ENCODE assay signal across 19 cellular contexts in the genomic region with DNA sequence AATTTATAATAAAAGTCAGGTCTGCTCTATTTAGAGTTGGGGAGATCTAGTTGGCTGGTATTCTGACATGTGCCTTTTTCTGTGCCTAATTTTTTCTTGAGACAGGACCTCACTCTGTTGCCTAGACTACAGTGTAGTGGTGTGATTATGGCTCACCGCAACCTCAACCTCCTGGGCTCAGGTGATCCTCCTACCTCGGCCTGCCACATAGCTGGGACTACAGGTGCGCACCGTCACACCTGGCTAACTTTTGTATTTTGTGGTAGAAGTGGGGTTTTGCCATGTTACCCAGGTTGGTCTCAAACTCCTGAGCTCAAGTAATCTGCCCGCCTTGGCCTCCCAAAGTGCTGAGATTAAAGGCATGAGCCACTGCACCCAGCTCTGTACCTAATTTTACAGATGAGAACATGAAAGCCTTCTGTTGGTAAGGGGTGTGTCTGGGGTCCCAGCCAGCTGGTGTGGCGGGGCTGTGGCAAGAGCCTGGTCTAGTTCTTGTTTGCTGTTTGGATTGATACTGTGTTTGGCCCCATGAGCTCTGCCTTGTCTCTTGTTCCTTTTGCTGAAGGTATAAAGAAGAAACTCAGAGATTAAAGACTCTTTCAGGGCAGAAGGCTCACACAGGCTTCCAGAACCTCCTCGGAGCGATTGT. TPM values are rescaled to one million over a fixed set of nuclear protein-coding genes. Genes with fewer than 3 reads are reported as not detected.
DNase-seq lines count a peak whose midpoint lies in the region; ATAC-seq, FAIRE-seq and TF ChIP-seq lines count a peak whose summit lies in the region.
"Had no signal": no experiment of that assay in that cellular context is flagged by ENCODE, and none has a peak within 500 bp of the region (broad histone marks: within the 10 kb centered on the region; RNA-seq: fewer than 3 reads in every experiment).

No MANE protein-coding gene starts in this region.

- H3K36me3 Mint-ChIP-seq in natural killer cell treated with Interleukin-12 subunit alpha and Interleukin-12 subunit beta and Interleukin-15 and Interleukin-18, amount 100 ng/mL, for 72 hours = no peaks in the 10 kb centered on the region
- no peaks in the 10 kb centered on the region for H3K36me3 Mint-ChIP-seq in natural killer cell
- H3K36me3 Mint-ChIP-seq in brain = peaks cover 39% of the 10 kb centered on the region
- peaks cover 28% of the 10 kb centered on the region for H3K36me3 Mint-ChIP-seq in neural progenitor cell

- peak overlapping the region; percentile 26 for H3K4me3 Mint-ChIP-seq in natural killer cell treated with Interleukin-12 subunit alpha and Interleukin-12 subunit beta and Interleukin-15 and Interleukin-18, amount 100 ng/mL, for 72 hours
- H3K4me3 Mint-ChIP-seq in natural killer cell = no peak overlapping the region
- H3K4me3 Mint-ChIP-seq in brain = no peak overlapping the region
- no peak overlapping the region for H3K4me3 Mint-ChIP-seq in neural progenitor cell
- H3K4me3 Mint-ChIP-seq: stimulated activated naive B cell treated with anti-CD40 and anti-IgM and Interleukin-4, amounts not matched to agents 10 μg/mL and 1 μg/mL and 100 μg/mL, for 72 hours; T-cell had no signal

- no peak overlapping the region for H3K9ac ChIP-seq in neural progenitor cell

- peaks cover 20% of the 10 kb centered on the region for H4K20me1 ChIP-seq in neural progenitor cell (ENCODE audit: low read depth)

- H2AFZ ChIP-seq in neural progenitor cell (replicated peaks) = no peak overlapping the region

- peaks cover 3 to 8% of the 10 kb centered on the region in 2 donors for H3K36me3 ChIP-seq in muscle layer of duodenum (ENCODE audit: control insufficient read depth in 1 of 2, insufficient read depth in 2 of 2, low read length in 2 of 2)
- H3K36me3 ChIP-seq in vagina = no peaks in the 10 kb centered on the region
- no peaks in the 10 kb centered on the region for H3K36me3 ChIP-seq in neural progenitor cell
- H3K36me3 ChIP-seq: uterus, WERI-Rb-1 had no signal

- H3K9me3 ChIP-seq in muscle layer of duodenum (ENCODE audit: control insufficient read depth in 1 of 2, low read length in 2 of 2) (no peaks in the 10 kb centered on the region), vagina (no peaks in the 10 kb centered on the region), neural progenitor cell (ENCODE audit: low read depth) (no peaks in the 10 kb centered on the region)
- H3K9me3 ChIP-seq: uterus had no signal

- H3K79me2 ChIP-seq in neural progenitor cell (ENCODE audit: low read depth) = peaks cover 21% of the 10 kb centered on the region

- H3K4me3 ChIP-seq in muscle layer of duodenum (ENCODE audit: low read depth in 1 of 2, low read length in 2 of 2) = no peak overlapping the region
- no peak overlapping the region for H3K4me3 ChIP-seq in vagina
- H3K4me3 ChIP-seq in neural progenitor cell = no peak overlapping the region
- H3K4me3 ChIP-seq: skin epidermis, uterus had no signal

- H3K27me3 ChIP-seq in muscle layer of duodenum (ENCODE audit: low read depth, low read length) = no peaks in the 10 kb centered on the region
- H3K27me3 ChIP-seq in vagina = no peaks in the 10 kb centered on the region
- no peaks in the 10 kb centered on the region for H3K27me3 ChIP-seq in neural progenitor cell
- H3K27me3 ChIP-seq: uterus had no signal

- ATAC-seq in natural killer cell treated with Interleukin-12 subunit alpha and Interleukin-12 subunit beta and Interleukin-15 and Interleukin-18, amount 100 ng/mL, for 72 hours = no peak
- no peak for ATAC-seq in natural killer cell
- ATAC-seq: stimulated activated naive B cell treated with anti-CD40 and anti-IgM and Interleukin-4, amounts not matched to agents 10 μg/mL and 1 μg/mL and 100 μg/mL, for 72 hours had no signal

- DNase-seq in natural killer cell treated with Interleukin-12 subunit alpha and Interleukin-12 subunit beta and Interleukin-15 and Interleukin-18, amount 100 ng/mL, for 72 hours (ENCODE audit: low spot score) = no peak
- DNase-seq in natural killer cell = no peak
- no peak for DNase-seq in vagina (ENCODE audit: extremely low spot score in 2 of 2)
- DNase-seq in HuH-7 (ENCODE audit: low spot score) = no peak
- DNase-seq in neural progenitor cell (ENCODE audit: low spot score) = no peak
- no peak for DNase-seq in urothelium cell line (ENCODE audit: low spot score)
- DNase-seq: cortex of kidney; NCI-H2081; NCI-H748 treated with DMSO at 0.1 percent for 48 hours; stimulated activated naive B cell treated with anti-CD40 and anti-IgM and Interleukin-4, amounts not matched to agents 10 μg/mL and 1 μg/mL and 100 μg/mL, for 72 hours; uterus; WERI-Rb-1 had no signal

- no peak for TF ChIP-seq CTCF in natural killer cell (IDR thresholded peaks at IDR 0.05)
- TF ChIP-seq CTCF in brain (conservative IDR thresholded peaks at IDR 0.05) = no peak
- TF ChIP-seq CTCF in vagina (IDR thresholded peaks at IDR 0.05) = no peak
- TF ChIP-seq CTCF in neural progenitor cell (IDR thresholded peaks at IDR 0.05) = no peak

- no peaks in the 10 kb centered on the region for H3K9me3 Mint-ChIP-seq in natural killer cell treated with Interleukin-12 subunit alpha and Interleukin-12 subunit beta and Interleukin-15 and Interleukin-18, amount 100 ng/mL, for 72 hours
- H3K9me3 Mint-ChIP-seq in natural killer cell (no peaks in the 10 kb centered on the region), brain (no peaks in the 10 kb centered on the region), neural progenitor cell (no peaks in the 10 kb centered on the region)
- H3K9me3 Mint-ChIP-seq: stimulated activated naive B cell treated with anti-CD40 and anti-IgM and Interleukin-4, amounts not matched to agents 10 μg/mL and 1 μg/mL and 100 μg/mL, for 72 hours; T-cell had no signal

- no peaks in the 10 kb centered on the region for H3K27me3 Mint-ChIP-seq in natural killer cell treated with Interleukin-12 subunit alpha and Interleukin-12 subunit beta and Interleukin-15 and Interleukin-18, amount 100 ng/mL, for 72 hours
- H3K27me3 Mint-ChIP-seq in natural killer cell (ENCODE audit: low read depth in 2 of 2) (no peaks in the 10 kb centered on the region), brain (no peaks in the 10 kb centered on the region), neural progenitor cell (ENCODE audit: insufficient read depth, low read depth) (peaks cover 2% of the 10 kb centered on the region)
- H3K27me3 Mint-ChIP-seq: stimulated activated naive B cell treated with anti-CD40 and anti-IgM and Interleukin-4, amounts not matched to agents 10 μg/mL and 1 μg/mL and 100 μg/mL, for 72 hours; T-cell had no signal

- intact Hi-C loops in natural killer cell (cut with micrococcal nuclease) (no loop called here), vagina (cut with DNase I) (no loop called here)

- no peak for TF ChIP-seq POLR2A in vagina (IDR thresholded peaks at IDR 0.05)

- H3K27ac ChIP-seq in muscle layer of duodenum (ENCODE audit: low read length) (peak overlapping the region; percentile 74), vagina (peak overlapping the region; percentile 3), neural progenitor cell (no peak overlapping the region)
- H3K27ac ChIP-seq: uterus, WERI-Rb-1 had no signal

- FAIRE-seq in urothelium cell line (lab: Jason Lieb, UNC) = no peak
- FAIRE-seq: astrocyte, G401.6, GM12892 had no signal

- no peak overlapping the region for H3K4me2 ChIP-seq in neural progenitor cell

- H3K27ac Mint-ChIP-seq in natural killer cell treated with Interleukin-12 subunit alpha and Interleukin-12 subunit beta and Interleukin-15 and Interleukin-18, amount 100 ng/mL, for 72 hours = peak overlapping the region; percentile 55 to 67
- H3K27ac Mint-ChIP-seq in natural killer cell (no peak overlapping the region), brain (peak overlapping the region in 3 of 5 experiments; percentile 8 to 68 (median 31)), neural progenitor cell (no peak overlapping the region)
- H3K27ac Mint-ChIP-seq: stimulated activated naive B cell treated with anti-CD40 and anti-IgM and Interleukin-4, amounts not matched to agents 10 μg/mL and 1 μg/mL and 100 μg/mL, for 72 hours; T-cell had no signal

- peaks cover 37 to 38% of the 10 kb centered on the region in 2 donors for H3K4me1 Mint-ChIP-seq in natural killer cell treated with Interleukin-12 subunit alpha and Interleukin-12 subunit beta and Interleukin-15 and Interleukin-18, amount 100 ng/mL, for 72 hours (ENCODE audit: low read depth in 2 of 2)
- H3K4me1 Mint-ChIP-seq in natural killer cell (peaks cover 7 to 34% of the 10 kb centered on the region in 2 donors), brain (peaks cover 31% of the 10 kb centered on the region), neural progenitor cell (peaks cover 25% of the 10 kb centered on the region)

- H3F3A ChIP-seq in neural progenitor cell (ENCODE audit: low read depth) = no peaks in the 10 kb centered on the region

- H3K4me1 ChIP-seq in muscle layer of duodenum (ENCODE audit: control insufficient read depth in 1 of 2, insufficient read depth in 2 of 2, low read length in 2 of 2) = no peaks in the 10 kb centered on the region
- peaks cover 25% of the 10 kb centered on the region for H3K4me1 ChIP-seq in vagina
- H3K4me1 ChIP-seq in neural progenitor cell = no peaks in the 10 kb centered on the region
- H3K4me1 ChIP-seq: uterus had no signal

RNA-seq across cellular contexts. Expression of a gene that starts 31.4 kb away (rescaled TPM):
- total RNA-seq in natural killer cell treated with Interleukin-12 subunit alpha and Interleukin-12 subunit beta and Interleukin-15 and Interleukin-18, amount 100 ng/mL, for 72 hours = 100 to 1,000 TPM; 112 to 164 TPM
- total RNA-seq in natural killer cell (10 to 100 TPM; 56.0 to 60.5 (median 58.3) TPM), vagina (94.3 TPM), neural progenitor cell (ENCODE audit: low replicate concordance) (38.6 and 61.0 TPM in 2 replicates)
- polyA plus RNA-seq in brain (ENCODE audit: insufficient read depth, low read depth, low replicate concordance) = 109 TPM

RNA-seq across cellular contexts. Expression of a gene that starts 48.1 kb away (rescaled TPM):
- 100 to 1,000 TPM in 1 of 2 donors, 10 to 100 TPM in 1; 93.9 to 218 TPM for total RNA-seq in natural killer cell treated with Interleukin-12 subunit alpha and Interleukin-12 subunit beta and Interleukin-15 and Interleukin-18, amount 100 ng/mL, for 72 hours
- 10 to 100 TPM; 24.3 to 38.1 (median 34.6) TPM for total RNA-seq in natural killer cell
- 38.3 TPM for polyA plus RNA-seq in brain (ENCODE audit: insufficient read depth, low read depth, low replicate concordance)
- total RNA-seq in vagina = 45.9 TPM
- 9.4 and 10.4 TPM in 2 replicates for total RNA-seq in neural progenitor cell (ENCODE audit: low replicate concordance)

Comparison
In these comparisons a context has a peak if more than half of its experiments do, and no peak if none do; other contexts are left out.
1. H3K27ac Mint-ChIP-seq: peak in natural killer cell treated with Interleukin-12 subunit alpha and Interleukin-12 subunit beta and Interleukin-15 and Interleukin-18, amount 100 ng/mL, for 72 hours (2 of 2) and brain (3 of 5); none in natural killer cell (0 of 2) and neural progenitor cell (single experiment).